In genomic region chr14:27587103-27587502, GRCh38 we compare ENCODE assay signal across 3 cellular contexts.
TF ChIP-seq lines count a peak whose summit lies in the region.

No MANE protein-coding gene starts in this region.

TF ChIP-seq in SK-N-SH, 30 proteins besides CTCF, POLR2A, EP300 and RAD21 (continued from another document):
- no peak for TF ChIP-seq REST (IDR thresholded peaks at IDR 0.05; ENCODE audit: low read depth, low read length)
- TF ChIP-seq SMC3 (IDR thresholded peaks at IDR 0.05; ENCODE audit: low read depth, low read length), result no peak
- TF ChIP-seq FOXM1 (IDR thresholded peaks at IDR 0.05; ENCODE audit: low read depth), result no peak
- no peak for TF ChIP-seq YY1 (IDR thresholded peaks at IDR 0.05; ENCODE audit: low read depth)
- no peak for TF ChIP-seq POLR2AphosphoS5 (IDR thresholded peaks at IDR 0.05; ENCODE audit: low read depth, low read length)
TF ChIP-seq in SK-N-SH: peak in this region for 0.

TF ChIP-seq in SK-N-SH treated with all-trans-retinoic acid at 6 μM for 48 hours, 23 proteins besides CTCF, POLR2A, EP300 and RAD21 (continued from another document):
- TF ChIP-seq, protein P1, sequence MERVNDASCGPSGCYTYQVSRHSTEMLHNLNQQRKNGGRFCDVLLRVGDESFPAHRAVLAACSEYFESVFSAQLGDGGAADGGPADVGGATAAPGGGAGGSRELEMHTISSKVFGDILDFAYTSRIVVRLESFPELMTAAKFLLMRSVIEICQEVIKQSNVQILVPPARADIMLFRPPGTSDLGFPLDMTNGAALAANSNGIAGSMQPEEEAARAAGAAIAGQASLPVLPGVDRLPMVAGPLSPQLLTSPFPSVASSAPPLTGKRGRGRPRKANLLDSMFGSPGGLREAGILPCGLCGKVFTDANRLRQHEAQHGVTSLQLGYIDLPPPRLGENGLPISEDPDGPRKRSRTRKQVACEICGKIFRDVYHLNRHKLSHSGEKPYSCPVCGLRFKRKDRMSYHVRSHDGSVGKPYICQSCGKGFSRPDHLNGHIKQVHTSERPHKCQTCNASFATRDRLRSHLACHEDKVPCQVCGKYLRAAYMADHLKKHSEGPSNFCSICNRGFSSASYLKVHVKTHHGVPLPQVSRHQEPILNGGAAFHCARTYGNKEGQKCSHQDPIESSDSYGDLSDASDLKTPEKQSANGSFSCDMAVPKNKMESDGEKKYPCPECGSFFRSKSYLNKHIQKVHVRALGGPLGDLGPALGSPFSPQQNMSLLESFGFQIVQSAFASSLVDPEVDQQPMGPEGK (CRISPR knock-in tag; IDR thresholded peaks at IDR 0.05; ENCODE audit: borderline replicate concordance), result no peak
- TF ChIP-seq TSHZ2 (CRISPR knock-in tag; IDR thresholded peaks at IDR 0.05) (no peak), ZFP30 (CRISPR knock-in tag; IDR thresholded peaks at IDR 0.05) (no peak), SNAI2 (CRISPR knock-in tag; IDR thresholded peaks at IDR 0.05) (no peak), CSRNP3 (CRISPR knock-in tag; IDR thresholded peaks at IDR 0.05) (no peak), ZFP3 (CRISPR knock-in tag; IDR thresholded peaks at IDR 0.05) (no peak), BACH2 (CRISPR knock-in tag; IDR thresholded peaks at IDR 0.05; ENCODE audit: borderline replicate concordance) (no peak), TOX (CRISPR knock-in tag; IDR thresholded peaks at IDR 0.05; ENCODE audit: borderline replicate concordance) (no peak), PPARA (CRISPR knock-in tag; IDR thresholded peaks at IDR 0.05; ENCODE audit: borderline replicate concordance) (no peak), RARB (CRISPR knock-in tag; IDR thresholded peaks at IDR 0.05) (no peak), ISL1 (CRISPR knock-in tag; IDR thresholded peaks at IDR 0.05) (no peak), GLIS3 (CRISPR knock-in tag; IDR thresholded peaks at IDR 0.05) (no peak)

TF ChIP-seq in WTC11, 78 proteins besides CTCF, POLR2A, EP300 and RAD21 (continued from another document):
- TF ChIP-seq ZNF317 (CRISPR knock-in tag; IDR thresholded peaks at IDR 0.05; ENCODE audit: borderline replicate concordance, low read depth), result no peak
- TF ChIP-seq ZBTB21 (CRISPR knock-in tag; IDR thresholded peaks at IDR 0.05; ENCODE audit: borderline replicate concordance), result no peak
- no peak for TF ChIP-seq ZNF671 (CRISPR knock-in tag; IDR thresholded peaks at IDR 0.05)
- no peak for TF ChIP-seq NR3C1 (CRISPR knock-in tag; conservative IDR thresholded peaks at IDR 0.05; ENCODE audit: low read depth)
- no peak for TF ChIP-seq TEAD1 (CRISPR knock-in tag; IDR thresholded peaks at IDR 0.05)
- TF ChIP-seq, protein P2, sequence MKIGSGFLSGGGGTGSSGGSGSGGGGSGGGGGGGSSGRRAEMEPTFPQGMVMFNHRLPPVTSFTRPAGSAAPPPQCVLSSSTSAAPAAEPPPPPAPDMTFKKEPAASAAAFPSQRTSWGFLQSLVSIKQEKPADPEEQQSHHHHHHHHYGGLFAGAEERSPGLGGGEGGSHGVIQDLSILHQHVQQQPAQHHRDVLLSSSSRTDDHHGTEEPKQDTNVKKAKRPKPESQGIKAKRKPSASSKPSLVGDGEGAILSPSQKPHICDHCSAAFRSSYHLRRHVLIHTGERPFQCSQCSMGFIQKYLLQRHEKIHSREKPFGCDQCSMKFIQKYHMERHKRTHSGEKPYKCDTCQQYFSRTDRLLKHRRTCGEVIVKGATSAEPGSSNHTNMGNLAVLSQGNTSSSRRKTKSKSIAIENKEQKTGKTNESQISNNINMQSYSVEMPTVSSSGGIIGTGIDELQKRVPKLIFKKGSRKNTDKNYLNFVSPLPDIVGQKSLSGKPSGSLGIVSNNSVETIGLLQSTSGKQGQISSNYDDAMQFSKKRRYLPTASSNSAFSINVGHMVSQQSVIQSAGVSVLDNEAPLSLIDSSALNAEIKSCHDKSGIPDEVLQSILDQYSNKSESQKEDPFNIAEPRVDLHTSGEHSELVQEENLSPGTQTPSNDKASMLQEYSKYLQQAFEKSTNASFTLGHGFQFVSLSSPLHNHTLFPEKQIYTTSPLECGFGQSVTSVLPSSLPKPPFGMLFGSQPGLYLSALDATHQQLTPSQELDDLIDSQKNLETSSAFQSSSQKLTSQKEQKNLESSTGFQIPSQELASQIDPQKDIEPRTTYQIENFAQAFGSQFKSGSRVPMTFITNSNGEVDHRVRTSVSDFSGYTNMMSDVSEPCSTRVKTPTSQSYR (CRISPR knock-in tag; IDR thresholded peaks at IDR 0.05), result no peak
- no peak for TF ChIP-seq FOXP1 (CRISPR knock-in tag; IDR thresholded peaks at IDR 0.05; ENCODE audit: borderline replicate concordance)
